In the genomic region with DNA sequence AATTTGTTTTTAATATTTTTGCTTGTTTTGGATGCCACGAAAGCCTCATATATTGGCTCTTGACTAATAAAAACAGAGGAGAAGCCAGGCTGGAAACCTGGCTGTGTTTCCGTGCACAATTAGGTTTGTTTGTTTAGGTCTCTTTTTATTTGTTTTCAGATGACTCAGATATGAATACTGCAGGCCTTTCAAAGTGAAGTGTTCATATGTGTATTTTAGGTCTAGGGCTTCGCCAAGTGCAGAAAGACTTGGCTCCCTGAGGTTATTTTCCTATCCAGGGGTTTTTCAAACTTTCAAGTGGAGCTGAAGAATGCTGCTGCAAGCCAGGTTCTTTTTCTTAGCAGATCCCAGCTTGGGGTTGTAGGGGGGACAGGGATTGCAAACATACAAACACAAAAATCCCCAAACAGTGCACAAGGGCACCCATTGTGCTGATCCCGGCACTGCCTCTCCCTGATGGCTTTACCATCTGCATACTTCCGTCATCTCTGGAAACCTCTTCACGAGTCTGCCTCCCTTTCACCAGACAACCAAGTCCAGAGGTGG, we compare ENCODE assay signal across 8 cellular contexts.
DNase-seq lines count a peak whose midpoint lies in the region; ATAC-seq and TF ChIP-seq lines count a peak whose summit lies in the region.

No MANE protein-coding gene starts in this region.

- no peaks in the 10 kb centered on the region for H3K27me3 ChIP-seq in PC-3 (ENCODE audit: low read length)
- H3K27me3 ChIP-seq in suprapubic skin, result no peaks in the 10 kb centered on the region

- no peak overlapping the region for H2AFZ ChIP-seq in PC-3 (ENCODE audit: low read length)

- H3K4me2 ChIP-seq in PC-3 (ENCODE audit: low read length), result peak overlapping the region; percentile 78

- CTCF ChIA-PET in HEK293 (lab: Yijun Ruan, JAX) (interaction anchor here (0.6 to 0.9 kb wide), 3 partner anchors 34 to 580 kb away, joined by 3 to 4 read pairs (median 3); no protein-coding TSS in a partner anchor), PC-3 (lab: Charles Lee) (no interaction called here)

- H3K36me3 ChIP-seq in HEK293 (ENCODE audit: control insufficient read depth in 2 of 2, insufficient read depth in 1 of 2, low read length in 2 of 2) (no peaks in the 10 kb centered on the region), PC-3 (ENCODE audit: low read depth, low read length) (no peaks in the 10 kb centered on the region), suprapubic skin (no peaks in the 10 kb centered on the region)

- 26% methylated on average over 6 of the region's 6 CpGs for WGBS in suprapubic skin

- TF ChIP-seq CTCF in HEK293 (tag by site-specific recombination; IDR thresholded peaks at IDR 0.05), result no peak
- no peak for TF ChIP-seq CTCF in PC-3 (conservative IDR thresholded peaks at IDR 0.05; ENCODE audit: low read depth, low read length)
- TF ChIP-seq CTCF in foreskin fibroblast (IDR thresholded peaks at IDR 0.05; ENCODE audit: low read depth, low read length), result no peak
- no peak for TF ChIP-seq CTCF in suprapubic skin (IDR thresholded peaks at IDR 0.05)

- H3F3A ChIP-seq in PC-3 (ENCODE audit: low read length, unreplicated experiment), result no peaks in the 10 kb centered on the region

- DNase-seq in PC-3 (peak; percentile 87), foreskin fibroblast (peak; percentile 78 to 84), suprapubic skin (ENCODE audit: low spot score in 2 of 2) (no peak), cerebellar nuclear complex (lab: John Stamatoyannopoulos, UW) (no peak), GM03348 (ENCODE audit: low spot score) (no peak), posterior vena cava (ENCODE audit: low spot score) (no peak)
- no peak for DNase-seq in stimulated activated CD8-positive, alpha-beta memory T cell treated with anti-CD3 and anti-CD28 coated beads, Interleukin-4, amount 100 ng/mL, for 48 hours

- TF ChIP-seq EP300 in suprapubic skin (IDR thresholded peaks at IDR 0.05), result no peak

- H3K4me3 ChIP-seq in HEK293 (ENCODE audit: low read depth, low read length), result no peak overlapping the region
- peak overlapping the region; percentile 50; the same call in 1 of the 2 replicates for H3K4me3 ChIP-seq in PC-3 (ENCODE audit: low read length)
- peak overlapping the region in 1 of 2 donors; percentile 23 for H3K4me3 ChIP-seq in foreskin fibroblast (ENCODE audit: low read depth in 1 of 2, low read length in 2 of 2)
- H3K4me3 ChIP-seq in suprapubic skin, result no peak overlapping the region

- ATAC-seq in PC-3, result peak; percentile 91

- no TSS peak for BruUV-seq in PC-3 (replicated peaks; lab: Mats Ljungman, UMichigan)

- intact Hi-C loops in PC-3 (cut with micrococcal nuclease) (loop anchor here (5.0 kb wide), 1 partner anchor 35 kb away; no protein-coding TSS in a partner anchor), posterior vena cava (cut with DNase I) (loop anchor here (10.0 kb wide), 1 partner anchor 302 kb away; a partner anchor contains a TSS)

- POLR2A ChIA-PET in HEK293 (lab: Yijun Ruan, JAX), result no interaction called here
- POLR2A ChIA-PET in PC-3 (lab: Charles Lee; ENCODE audit: unreplicated experiment), result no interaction called here

- TF ChIP-seq POLR2A in suprapubic skin (IDR thresholded peaks at IDR 0.05), result no peak

- H3K79me2 ChIP-seq in PC-3 (ENCODE audit: low read length), result no peaks in the 10 kb centered on the region

- H3K4me1 ChIP-seq in HEK293 (ENCODE audit: control insufficient read depth, insufficient read depth, low read length), result peaks cover 7% of the 10 kb centered on the region
- peaks cover 23% of the 10 kb centered on the region for H3K4me1 ChIP-seq in PC-3 (ENCODE audit: insufficient read depth, low read length)
- peaks cover 24% of the 10 kb centered on the region for H3K4me1 ChIP-seq in suprapubic skin

- H3K9me2 ChIP-seq in PC-3 (replicated peaks; ENCODE audit: low read length), result no peaks in the 10 kb centered on the region

- H3K27ac ChIP-seq in HEK293 (ENCODE audit: extremely low read depth, low read depth, low read length), result peak overlapping the region; percentile 29; the same call in 1 of the 2 replicates
- peak overlapping the region; percentile 53 for H3K27ac ChIP-seq in PC-3 (ENCODE audit: low read length)
- H3K27ac ChIP-seq in suprapubic skin, result peak overlapping the region; percentile 47

- H4K20me1 ChIP-seq in PC-3 (ENCODE audit: low read length), result no peaks in the 10 kb centered on the region

- no peak overlapping the region for H3K9ac ChIP-seq in PC-3 (ENCODE audit: low read length)

- H3K9me3 ChIP-seq in HEK293 (ENCODE audit: control insufficient read depth, insufficient read depth, low read depth, low read length) (no peaks in the 10 kb centered on the region), PC-3 (ENCODE audit: low read length) (no peaks in the 10 kb centered on the region), suprapubic skin (no peaks in the 10 kb centered on the region)

TF ChIP-seq in HEK293, 187 proteins besides CTCF, POLR2A, EP300 and RAD21 (continues in another document):
- 0 out of 2 replicates have a peak, but pooled peaks have one; percentile 43 for TF ChIP-seq ZXDB (tag by site-specific recombination; IDR thresholded peaks at IDR 0.05)
- peak; percentile 53; the same call in 1 of the 2 replicates for TF ChIP-seq OSR2 (tag by site-specific recombination; IDR thresholded peaks at IDR 0.05)
- TF ChIP-seq ZNF747 (tag by site-specific recombination; IDR thresholded peaks at IDR 0.05), result no peak
- no peak for TF ChIP-seq ZNF391 (tag by site-specific recombination; IDR thresholded peaks at IDR 0.05; ENCODE audit: borderline replicate concordance, low read depth)
- TF ChIP-seq, protein P1, sequence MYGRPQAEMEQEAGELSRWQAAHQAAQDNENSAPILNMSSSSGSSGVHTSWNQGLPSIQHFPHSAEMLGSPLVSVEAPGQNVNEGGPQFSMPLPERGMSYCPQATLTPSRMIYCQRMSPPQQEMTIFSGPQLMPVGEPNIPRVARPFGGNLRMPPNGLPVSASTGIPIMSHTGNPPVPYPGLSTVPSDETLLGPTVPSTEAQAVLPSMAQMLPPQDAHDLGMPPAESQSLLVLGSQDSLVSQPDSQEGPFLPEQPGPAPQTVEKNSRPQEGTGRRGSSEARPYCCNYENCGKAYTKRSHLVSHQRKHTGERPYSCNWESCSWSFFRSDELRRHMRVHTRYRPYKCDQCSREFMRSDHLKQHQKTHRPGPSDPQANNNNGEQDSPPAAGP (tag by site-specific recombination; IDR thresholded peaks at IDR 0.05), result no peak
- TF ChIP-seq ZSCAN30 (tag by site-specific recombination; IDR thresholded peaks at IDR 0.05), result no peak
- no peak for TF ChIP-seq ZNF248 (tag by site-specific recombination; IDR thresholded peaks at IDR 0.05)
- TF ChIP-seq ZSCAN23 (tag by site-specific recombination; IDR thresholded peaks at IDR 0.05), result no peak
- TF ChIP-seq ZNF529 (tag by site-specific recombination; IDR thresholded peaks at IDR 0.05; ENCODE audit: insufficient replicate concordance), result no peak
- TF ChIP-seq ZBTB21 (tag by site-specific recombination; IDR thresholded peaks at IDR 0.05), result peak; percentile 24; the same call in 1 of the 2 replicates
- no peak for TF ChIP-seq SCRT2 (tag by site-specific recombination; IDR thresholded peaks at IDR 0.05)
- TF ChIP-seq ZNF701 (tag by site-specific recombination; IDR thresholded peaks at IDR 0.05), result no peak
- TF ChIP-seq, protein P2, sequence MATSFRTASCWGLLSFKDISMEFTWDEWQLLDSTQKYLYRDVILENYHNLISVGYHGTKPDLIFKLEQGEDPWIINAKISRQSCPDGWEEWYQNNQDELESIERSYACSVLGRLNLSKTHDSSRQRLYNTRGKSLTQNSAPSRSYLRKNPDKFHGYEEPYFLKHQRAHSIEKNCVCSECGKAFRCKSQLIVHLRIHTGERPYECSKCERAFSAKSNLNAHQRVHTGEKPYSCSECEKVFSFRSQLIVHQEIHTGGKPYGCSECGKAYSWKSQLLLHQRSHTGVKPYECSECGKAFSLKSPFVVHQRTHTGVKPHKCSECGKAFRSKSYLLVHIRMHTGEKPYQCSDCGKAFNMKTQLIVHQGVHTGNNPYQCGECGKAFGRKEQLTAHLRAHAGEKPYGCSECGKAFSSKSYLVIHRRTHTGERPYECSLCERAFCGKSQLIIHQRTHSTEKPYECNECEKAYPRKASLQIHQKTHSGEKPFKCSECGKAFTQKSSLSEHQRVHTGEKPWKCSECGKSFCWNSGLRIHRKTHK (tag by site-specific recombination; IDR thresholded peaks at IDR 0.05), result no peak
- TF ChIP-seq, protein P3, sequence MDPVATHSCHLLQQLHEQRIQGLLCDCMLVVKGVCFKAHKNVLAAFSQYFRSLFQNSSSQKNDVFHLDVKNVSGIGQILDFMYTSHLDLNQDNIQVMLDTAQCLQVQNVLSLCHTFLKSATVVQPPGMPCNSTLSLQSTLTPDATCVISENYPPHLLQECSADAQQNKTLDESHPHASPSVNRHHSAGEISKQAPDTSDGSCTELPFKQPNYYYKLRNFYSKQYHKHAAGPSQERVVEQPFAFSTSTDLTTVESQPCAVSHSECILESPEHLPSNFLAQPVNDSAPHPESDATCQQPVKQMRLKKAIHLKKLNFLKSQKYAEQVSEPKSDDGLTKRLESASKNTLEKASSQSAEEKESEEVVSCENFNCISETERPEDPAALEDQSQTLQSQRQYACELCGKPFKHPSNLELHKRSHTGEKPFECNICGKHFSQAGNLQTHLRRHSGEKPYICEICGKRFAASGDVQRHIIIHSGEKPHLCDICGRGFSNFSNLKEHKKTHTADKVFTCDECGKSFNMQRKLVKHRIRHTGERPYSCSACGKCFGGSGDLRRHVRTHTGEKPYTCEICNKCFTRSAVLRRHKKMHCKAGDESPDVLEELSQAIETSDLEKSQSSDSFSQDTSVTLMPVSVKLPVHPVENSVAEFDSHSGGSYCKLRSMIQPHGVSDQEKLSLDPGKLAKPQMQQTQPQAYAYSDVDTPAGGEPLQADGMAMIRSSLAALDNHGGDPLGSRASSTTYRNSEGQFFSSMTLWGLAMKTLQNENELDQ (tag by site-specific recombination; IDR thresholded peaks at IDR 0.05; ENCODE audit: low read depth), result no peak
- TF ChIP-seq ZNF670 (tag by site-specific recombination; IDR thresholded peaks at IDR 0.05; ENCODE audit: low read depth), result no peak
- TF ChIP-seq ZNF211 (tag by site-specific recombination; IDR thresholded peaks at IDR 0.05; ENCODE audit: low read depth), result no peak
- TF ChIP-seq ZNF629 (tag by site-specific recombination; IDR thresholded peaks at IDR 0.05), result no peak
- TF ChIP-seq ZNF785 (tag by site-specific recombination; IDR thresholded peaks at IDR 0.05), result no peak
- peak; percentile 33; the same call in 1 of the 2 replicates for TF ChIP-seq GLIS1 (tag by site-specific recombination; IDR thresholded peaks at IDR 0.05)
- TF ChIP-seq ZNF776 (tag by site-specific recombination; IDR thresholded peaks at IDR 0.05; ENCODE audit: borderline replicate concordance), result no peak
- TF ChIP-seq WT1 (tag by site-specific recombination; IDR thresholded peaks at IDR 0.05), result no peak
- TF ChIP-seq TCF7L2 (IDR thresholded peaks at IDR 0.05; ENCODE audit: borderline replicate concordance, low read depth, low read length), result no peak
- TF ChIP-seq ZNF624 (tag by site-specific recombination; IDR thresholded peaks at IDR 0.05), result no peak
- peak; percentile 13; the same call in 1 of the 2 replicates for TF ChIP-seq FEZF1 (tag by site-specific recombination; IDR thresholded peaks at IDR 0.05)

Comparison
In these comparisons a context has a peak if more than half of its experiments do, and no peak if none do; other contexts are left out.
1. DNase-seq: peak in PC-3 (single experiment) and foreskin fibroblast (2 of 2); none in suprapubic skin (0 of 2), cerebellar nuclear complex (0 of 2), GM03348 (single experiment), stimulated activated CD8-positive, alpha-beta memory T cell treated with anti-CD3 and anti-CD28 coated beads, Interleukin-4, amount 100 ng/mL, for 48 hours (single experiment) and posterior vena cava (single experiment).
2. Peak in every context shown above with its lines, with median percentiles within 50 percentile points of each other: H3K27ac ChIP-seq.